8 cellular contexts compared by ENCODE assay signal in the genomic region with DNA sequence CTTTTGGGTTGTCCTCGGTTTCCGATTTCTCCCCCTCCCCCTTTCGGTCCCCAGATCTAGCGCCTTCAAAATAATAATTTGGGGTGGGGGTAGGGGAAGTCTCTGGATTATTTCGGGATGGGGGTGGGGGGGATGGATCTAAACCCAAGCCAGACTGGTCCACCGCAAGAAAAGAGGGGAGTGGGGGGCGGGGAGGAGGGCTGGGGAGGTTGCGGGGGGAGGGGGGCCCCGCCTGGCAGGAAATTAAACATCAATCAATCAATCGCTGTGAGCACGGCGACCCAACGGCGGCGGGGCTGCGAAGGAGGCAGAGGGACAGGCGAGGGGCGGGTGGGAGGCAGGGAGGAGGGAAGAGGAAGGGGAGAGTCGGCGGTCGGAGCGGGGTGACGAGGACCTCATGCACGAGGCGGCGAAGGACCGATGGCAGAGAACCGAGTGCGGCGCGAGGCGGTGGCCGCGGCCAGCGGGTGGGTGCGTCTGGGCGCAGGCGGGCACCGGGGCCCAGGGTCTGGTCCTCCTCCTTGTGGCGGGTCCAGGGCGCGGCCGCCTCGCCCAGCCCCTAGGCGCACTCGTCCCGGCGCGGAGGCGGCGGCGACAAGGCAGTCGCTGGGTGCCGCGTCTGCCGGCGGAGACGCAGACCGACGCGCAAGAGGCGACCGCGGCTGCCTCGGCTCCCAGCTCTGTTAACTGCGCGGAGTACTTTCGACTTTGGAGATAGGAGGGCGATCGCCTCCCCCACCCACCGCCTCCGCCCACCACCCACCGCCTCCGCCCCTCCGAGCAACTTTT. TPM values are rescaled to one million over a fixed set of nuclear protein-coding genes. Genes with fewer than 3 reads are reported as not detected.
DNase-seq lines count a peak whose midpoint lies in the region; ATAC-seq and TF ChIP-seq lines count a peak whose summit lies in the region.

No MANE protein-coding gene starts in this region.

- ATAC-seq in Right ventricle myocardium inferior (peak; percentile 18), HG03045 (IDR thresholded peaks at IDR 0.05; ENCODE audit: unreplicated experiment) (peak; percentile 18), HG03108 (IDR thresholded peaks at IDR 0.05; ENCODE audit: unreplicated experiment) (no peak)

- peak overlapping the region; percentile 100 for H3K4me2 ChIP-seq in PC-9

- H3K36me3 ChIP-seq in PC-9 (ENCODE audit: low read depth) (no peaks in the 10 kb centered on the region), liver (ENCODE audit: control insufficient read depth in 4 of 4, insufficient read depth in 3 of 4, low read depth in 1 of 4, low read length in 3 of 4) (no peaks in the 10 kb centered on the region), tibial nerve (no peaks in the 10 kb centered on the region)

- no peaks in the 10 kb centered on the region for H3K79me2 ChIP-seq in PC-9 (ENCODE audit: low read depth)

- TF ChIP-seq CTCF in PC-9 (conservative IDR thresholded peaks at IDR 0.05), result no peak
- no peak for TF ChIP-seq CTCF in liver (IDR thresholded peaks at IDR 0.05; ENCODE audit: low read depth, low read length, missing input control)
- TF ChIP-seq CTCF in tibial nerve (IDR thresholded peaks at IDR 0.05), result no peak

- no peaks in the 10 kb centered on the region for H3K9me2 ChIP-seq in PC-9 (ENCODE audit: insufficient read depth)

- intact Hi-C loops in Right ventricle myocardium inferior (cut with DNase I), result no loop called here
- intact Hi-C loops in cardiac septum (cut with DNase I), result no loop called here
- intact Hi-C loops in PC-9 (cut with micrococcal nuclease; ENCODE audit: unreplicated experiment), result loop anchor here (5.0 to 10.0 kb wide), 2 partner anchors 457 to 1751 kb away; a partner anchor contains a TSS

- TF ChIP-seq RAD21 in liver (IDR thresholded peaks at IDR 0.05), result no peak

- H3F3A ChIP-seq in PC-9 (ENCODE audit: insufficient read depth, low read depth), result 0 out of 2 replicates have a peak, but pooled peaks cover 8% of the 10 kb centered on the region

- H3K9ac ChIP-seq in liver (ENCODE audit: low read depth in 1 of 2, low read length in 2 of 2), result no peak overlapping the region

- no peak for TF ChIP-seq EP300 in tibial nerve (IDR thresholded peaks at IDR 0.05)

- H3K27me3 ChIP-seq in PC-9 (ENCODE audit: insufficient read depth, low read depth) (no peaks in the 10 kb centered on the region), liver (ENCODE audit: control insufficient read depth in 4 of 4, insufficient read depth in 4 of 4, low read length in 3 of 4) (peaks cover 0 to 19% (median 3%) of the 10 kb centered on the region in 4 donors), tibial nerve (peaks cover 0 to 81% of the 10 kb centered on the region in 2 donors)

- no peaks in the 10 kb centered on the region for H4K20me1 ChIP-seq in PC-9 (ENCODE audit: insufficient read depth)

- no peak for TF ChIP-seq POLR2A in tibial nerve (IDR thresholded peaks at IDR 0.05)

- DNase-seq in Right ventricle myocardium inferior (ENCODE audit: missing footprints) (peak; percentile 67), cardiac septum (ENCODE audit: low spot score) (no peak), PC-9 (peak in 1 of 2 experiments; percentile 53), caudate nucleus (lab: John Stamatoyannopoulos, UW) (peak in 4 of 61 donors; percentile 40 to 53 (median 45)), tibial nerve (ENCODE audit: low spot score in 2 of 2) (no peak)

- WGBS in liver, result under 1% methylated on average over 75 of the region's 75 CpGs
- 0 to 1% methylated on average over 23 to 38 of the region's 75 CpGs for WGBS in tibial nerve, 2 donors

- CTCF ChIA-PET in PC-9 (lab: Charles Lee), result no interaction called here

- H3K4me1 ChIP-seq in PC-9 (replicated peaks; ENCODE audit: insufficient read depth), result peaks cover 24% of the 10 kb centered on the region
- H3K4me1 ChIP-seq in liver (ENCODE audit: control insufficient read depth in 4 of 4, insufficient read depth in 4 of 4, low read length in 3 of 4), result peaks cover 21 to 52% (median 32%) of the 10 kb centered on the region in 4 donors
- H3K4me1 ChIP-seq in tibial nerve, result peaks cover 0 to 60% (median 15%) of the 10 kb centered on the region in 4 donors

- POLR2A ChIA-PET in PC-9 (lab: Charles Lee; ENCODE audit: unreplicated experiment), result interaction anchor here (0.7 kb wide), 1 partner anchor 453 kb away, joined by 3 read pairs; a partner anchor contains a TSS

- H3K4me3 ChIP-seq in PC-9 (peak overlapping the region; percentile 69), liver (ENCODE audit: low read depth in 1 of 3, low read length in 3 of 3) (peak overlapping the region; percentile 32 to 99 (median 82)), tibial nerve (peak overlapping the region; percentile 74 to 89 (median 82))

- no TSS peak for BruUV-seq in PC-9 (replicated peaks; lab: Mats Ljungman, UMichigan)

- no peaks in the 10 kb centered on the region for H3K9me3 ChIP-seq in PC-9 (ENCODE audit: insufficient read depth, low read depth)
- H3K9me3 ChIP-seq in liver (ENCODE audit: control insufficient read depth in 4 of 4, low read length in 3 of 4), result no peaks in the 10 kb centered on the region
- no peaks in the 10 kb centered on the region for H3K9me3 ChIP-seq in tibial nerve

- peak overlapping the region; percentile 78 for H3K27ac ChIP-seq in PC-9
- peak overlapping the region; percentile 73 for H3K27ac ChIP-seq in caudate nucleus (ENCODE audit: low read depth, low read length)
- no peak overlapping the region for H3K27ac ChIP-seq in liver (ENCODE audit: low read depth in 1 of 2, low read length in 2 of 2)
- H3K27ac ChIP-seq in tibial nerve, result peak overlapping the region in 3 of 4 donors; percentile 78 to 83 (median 79)

- H2AFZ ChIP-seq in PC-9, result peak overlapping the region; percentile 86

TF ChIP-seq in liver, 16 proteins besides CTCF, POLR2A, EP300 and RAD21:
- no peak for TF ChIP-seq YY1 (IDR thresholded peaks at IDR 0.05)
- TF ChIP-seq, protein P1, sequence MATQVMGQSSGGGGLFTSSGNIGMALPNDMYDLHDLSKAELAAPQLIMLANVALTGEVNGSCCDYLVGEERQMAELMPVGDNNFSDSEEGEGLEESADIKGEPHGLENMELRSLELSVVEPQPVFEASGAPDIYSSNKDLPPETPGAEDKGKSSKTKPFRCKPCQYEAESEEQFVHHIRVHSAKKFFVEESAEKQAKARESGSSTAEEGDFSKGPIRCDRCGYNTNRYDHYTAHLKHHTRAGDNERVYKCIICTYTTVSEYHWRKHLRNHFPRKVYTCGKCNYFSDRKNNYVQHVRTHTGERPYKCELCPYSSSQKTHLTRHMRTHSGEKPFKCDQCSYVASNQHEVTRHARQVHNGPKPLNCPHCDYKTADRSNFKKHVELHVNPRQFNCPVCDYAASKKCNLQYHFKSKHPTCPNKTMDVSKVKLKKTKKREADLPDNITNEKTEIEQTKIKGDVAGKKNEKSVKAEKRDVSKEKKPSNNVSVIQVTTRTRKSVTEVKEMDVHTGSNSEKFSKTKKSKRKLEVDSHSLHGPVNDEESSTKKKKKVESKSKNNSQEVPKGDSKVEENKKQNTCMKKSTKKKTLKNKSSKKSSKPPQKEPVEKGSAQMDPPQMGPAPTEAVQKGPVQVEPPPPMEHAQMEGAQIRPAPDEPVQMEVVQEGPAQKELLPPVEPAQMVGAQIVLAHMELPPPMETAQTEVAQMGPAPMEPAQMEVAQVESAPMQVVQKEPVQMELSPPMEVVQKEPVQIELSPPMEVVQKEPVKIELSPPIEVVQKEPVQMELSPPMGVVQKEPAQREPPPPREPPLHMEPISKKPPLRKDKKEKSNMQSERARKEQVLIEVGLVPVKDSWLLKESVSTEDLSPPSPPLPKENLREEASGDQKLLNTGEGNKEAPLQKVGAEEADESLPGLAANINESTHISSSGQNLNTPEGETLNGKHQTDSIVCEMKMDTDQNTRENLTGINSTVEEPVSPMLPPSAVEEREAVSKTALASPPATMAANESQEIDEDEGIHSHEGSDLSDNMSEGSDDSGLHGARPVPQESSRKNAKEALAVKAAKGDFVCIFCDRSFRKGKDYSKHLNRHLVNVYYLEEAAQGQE (IDR thresholded peaks at IDR 0.05), result no peak
- no peak for TF ChIP-seq HNF4G (IDR thresholded peaks at IDR 0.05)
- no peak for TF ChIP-seq NR2F2 (IDR thresholded peaks at IDR 0.05)
- TF ChIP-seq TAF1 (conservative IDR thresholded peaks at IDR 0.05), result no peak
- TF ChIP-seq, protein P2, sequence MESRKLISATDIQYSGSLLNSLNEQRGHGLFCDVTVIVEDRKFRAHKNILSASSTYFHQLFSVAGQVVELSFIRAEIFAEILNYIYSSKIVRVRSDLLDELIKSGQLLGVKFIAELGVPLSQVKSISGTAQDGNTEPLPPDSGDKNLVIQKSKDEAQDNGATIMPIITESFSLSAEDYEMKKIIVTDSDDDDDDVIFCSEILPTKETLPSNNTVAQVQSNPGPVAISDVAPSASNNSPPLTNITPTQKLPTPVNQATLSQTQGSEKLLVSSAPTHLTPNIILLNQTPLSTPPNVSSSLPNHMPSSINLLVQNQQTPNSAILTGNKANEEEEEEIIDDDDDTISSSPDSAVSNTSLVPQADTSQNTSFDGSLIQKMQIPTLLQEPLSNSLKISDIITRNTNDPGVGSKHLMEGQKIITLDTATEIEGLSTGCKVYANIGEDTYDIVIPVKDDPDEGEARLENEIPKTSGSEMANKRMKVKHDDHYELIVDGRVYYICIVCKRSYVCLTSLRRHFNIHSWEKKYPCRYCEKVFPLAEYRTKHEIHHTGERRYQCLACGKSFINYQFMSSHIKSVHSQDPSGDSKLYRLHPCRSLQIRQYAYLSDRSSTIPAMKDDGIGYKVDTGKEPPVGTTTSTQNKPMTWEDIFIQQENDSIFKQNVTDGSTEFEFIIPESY (IDR thresholded peaks at IDR 0.05), result no peak
- no peak for TF ChIP-seq JUND (IDR thresholded peaks at IDR 0.05)
- no peak for TF ChIP-seq SP1 (IDR thresholded peaks at IDR 0.05)
- no peak for TF ChIP-seq FOXA2 (IDR thresholded peaks at IDR 0.05)
- no peak for TF ChIP-seq EGR1 (IDR thresholded peaks at IDR 0.05; ENCODE audit: low read depth in 2 of 2)
- TF ChIP-seq, protein P3, sequence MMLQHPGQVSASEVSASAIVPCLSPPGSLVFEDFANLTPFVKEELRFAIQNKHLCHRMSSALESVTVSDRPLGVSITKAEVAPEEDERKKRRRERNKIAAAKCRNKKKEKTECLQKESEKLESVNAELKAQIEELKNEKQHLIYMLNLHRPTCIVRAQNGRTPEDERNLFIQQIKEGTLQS (IDR thresholded peaks at IDR 0.05), result no peak
- no peak for TF ChIP-seq FOXA1 (IDR thresholded peaks at IDR 0.05)
- TF ChIP-seq, protein P4, sequence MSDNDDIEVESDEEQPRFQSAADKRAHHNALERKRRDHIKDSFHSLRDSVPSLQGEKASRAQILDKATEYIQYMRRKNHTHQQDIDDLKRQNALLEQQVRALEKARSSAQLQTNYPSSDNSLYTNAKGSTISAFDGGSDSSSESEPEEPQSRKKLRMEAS (IDR thresholded peaks at IDR 0.05), result no peak
- no peak for TF ChIP-seq RXRA (IDR thresholded peaks at IDR 0.05)
- TF ChIP-seq GABPA (IDR thresholded peaks at IDR 0.05 in 1 of 2, conservative IDR thresholded peaks at IDR 0.05 in 1 of 2), result no peak
- no peak for TF ChIP-seq HNF4A (conservative IDR thresholded peaks at IDR 0.05)

RNA-seq across cellular contexts. Expression of a gene that starts 0.5 kb away (rescaled TPM):
- 1.1 TPM for total RNA-seq in Right ventricle myocardium inferior
- total RNA-seq in cardiac septum, result 1.5 TPM
- total RNA-seq in PC-9 (2021), result 7.3 and 7.8 TPM in 2 replicates
- total RNA-seq in liver, result 1 to 10 TPM in 1 of 2 donors, under 1 TPM in 1; 0.19 to 2.3 TPM
- under 1 TPM; 0.90 to 0.91 TPM for polyA plus RNA-seq in liver
- 10 to 100 TPM in 3 of 4 donors, 1 to 10 TPM in 1; 8.5 to 19.0 (median 12.0) TPM for total RNA-seq in tibial nerve

Comparison
In these comparisons a context has a peak if more than half of its experiments do, and no peak if none do; other contexts are left out.
1. H3K27ac ChIP-seq: peak in PC-9 (single experiment), caudate nucleus (single experiment) and tibial nerve (3 of 4); none in liver (0 of 2).
2. Peak in every context shown above with its lines, with median percentiles within 50 percentile points of each other: H3K4me3 ChIP-seq.